9 cellular contexts compared by ENCODE assay signal in the genomic region with DNA sequence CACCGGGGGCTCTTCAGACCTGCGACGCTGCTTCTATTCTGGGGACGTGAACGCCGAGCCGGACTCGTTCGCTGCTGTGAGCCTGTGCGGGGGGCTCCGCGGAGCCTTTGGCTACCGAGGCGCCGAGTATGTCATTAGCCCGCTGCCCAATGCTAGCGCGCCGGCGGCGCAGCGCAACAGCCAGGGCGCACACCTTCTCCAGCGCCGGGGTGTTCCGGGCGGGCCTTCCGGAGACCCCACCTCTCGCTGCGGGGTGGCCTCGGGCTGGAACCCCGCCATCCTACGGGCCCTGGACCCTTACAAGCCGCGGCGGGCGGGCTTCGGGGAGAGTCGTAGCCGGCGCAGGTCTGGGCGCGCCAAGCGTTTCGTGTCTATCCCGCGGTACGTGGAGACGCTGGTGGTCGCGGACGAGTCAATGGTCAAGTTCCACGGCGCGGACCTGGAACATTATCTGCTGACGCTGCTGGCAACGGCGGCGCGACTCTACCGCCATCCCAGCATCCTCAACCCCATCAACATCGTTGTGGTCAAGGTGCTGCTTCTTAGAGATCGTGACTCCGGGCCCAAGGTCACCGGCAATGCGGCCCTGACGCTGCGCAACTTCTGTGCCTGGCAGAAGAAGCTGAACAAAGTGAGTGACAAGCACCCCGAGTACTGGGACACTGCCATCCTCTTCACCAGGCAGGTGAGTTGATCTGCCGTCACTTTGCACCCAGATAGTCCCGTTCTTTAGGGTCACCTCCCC. TPM values are rescaled to one million over a fixed set of nuclear protein-coding genes. Genes with fewer than 3 reads are reported as not detected.
DNase-seq lines count a peak whose midpoint lies in the region; ATAC-seq and TF ChIP-seq lines count a peak whose summit lies in the region.
"Had no signal": no experiment of that assay in that cellular context is flagged by ENCODE, and none has a peak within 500 bp of the region (broad histone marks: within the 10 kb centered on the region; RNA-seq: fewer than 3 reads in every experiment).

No MANE protein-coding gene starts in this region.

- H3K27ac Mint-ChIP-seq in neural crest cell (ENCODE audit: unreplicated experiment), result no peak overlapping the region

- H3K9me3 ChIP-seq in esophagus muscularis mucosa, result no peaks in the 10 kb centered on the region

- H3K27ac ChIP-seq in esophagus muscularis mucosa (replicated peaks in 1 of 4), result peak overlapping the region; percentile 79 to 86 (median 80)

- H3K4me3 Mint-ChIP-seq in neural crest cell, result peak overlapping the region; percentile 95

- H3K9me3 Mint-ChIP-seq in neural crest cell, result no peaks in the 10 kb centered on the region

- H3K4me1 Mint-ChIP-seq in neural crest cell, result peaks cover 21% of the 10 kb centered on the region

- peaks cover 35% of the 10 kb centered on the region for H3K27me3 Mint-ChIP-seq in neural crest cell (ENCODE audit: low read depth)

- no peaks in the 10 kb centered on the region for H3K36me3 ChIP-seq in esophagus muscularis mucosa

- no peak for TF ChIP-seq EP300 in esophagus muscularis mucosa (IDR thresholded peaks at IDR 0.05)

- no peaks in the 10 kb centered on the region for H3K36me3 Mint-ChIP-seq in neural crest cell (ENCODE audit: low read depth)

- TF ChIP-seq CTCF in AG09309 (IDR thresholded peaks at IDR 0.05; ENCODE audit: control insufficient read depth, insufficient read depth, low read depth, low read length, missing control alignments) (no peak), esophagus muscularis mucosa (IDR thresholded peaks at IDR 0.05) (no peak), neural crest cell (conservative IDR thresholded peaks at IDR 0.05) (no peak)

- H3K27me3 ChIP-seq in esophagus muscularis mucosa, result peaks cover 0 to 16% (median 0%) of the 10 kb centered on the region in 4 donors

- WGBS in esophagus muscularis mucosa, result no CpG with 5 or more reads among the region's 71 CpGs

- ATAC-seq in HG02852 (IDR thresholded peaks at IDR 0.05; ENCODE audit: unreplicated experiment) (no peak), GM19455 (IDR thresholded peaks at IDR 0.05; ENCODE audit: unreplicated experiment) (no peak), HG03565 (IDR thresholded peaks at IDR 0.05; ENCODE audit: unreplicated experiment) (no peak), GM21576 (IDR thresholded peaks at IDR 0.05; ENCODE audit: unreplicated experiment) (no peak)

- H3K4me3 ChIP-seq in AG09309 (ENCODE audit: control insufficient read depth, low read depth, low read length), result peak overlapping the region; percentile 57
- H3K4me3 ChIP-seq in esophagus muscularis mucosa, result peak overlapping the region; percentile 59 to 74 (median 66)
- H3K4me3 ChIP-seq: K562 had no signal

- DNase-seq in AG09309 (ENCODE audit: low read depth) (no peak), NCI-H2227 treated with DMSO at 0.1 percent for 48 hours (lab: John Stamatoyannopoulos, UW) (peak; percentile 20), esophagus muscularis mucosa (ENCODE audit: extremely low spot score) (no peak), neural crest cell (ENCODE audit: low read depth, low spot score) (peak; percentile 22)

- peaks cover 42 to 59% (median 55%) of the 10 kb centered on the region in 4 donors for H3K4me1 ChIP-seq in esophagus muscularis mucosa

- intact Hi-C loops in esophagus muscularis mucosa (cut with DNase I), result no loop called here

- no peak for TF ChIP-seq POLR2A in esophagus muscularis mucosa (IDR thresholded peaks at IDR 0.05; ENCODE audit: low read depth)

RNA-seq across cellular contexts. Expression of gene ADAMTS15, which starts 1.0 kb away (rescaled TPM):
- 10 to 100 TPM in 3 of 4 donors, 1 to 10 TPM in 1; 6.6 to 11.4 (median 10.3) TPM for total RNA-seq in esophagus muscularis mucosa
- total RNA-seq in neural crest cell, result 7.5 and 7.7 TPM in 2 replicates

RNA-seq across cellular contexts. Expression of gene ADAMTS8, which starts 21.0 kb away (rescaled TPM):
- total RNA-seq in esophagus muscularis mucosa (10 to 100 TPM; 23.5 to 55.5 (median 29.8) TPM), neural crest cell (0.21 TPM in 1 of 2 replicates, not detected in the other)
- total RNA-seq: K562 had no signal

Comparison
In these comparisons a context has a peak if more than half of its experiments do, and no peak if none do; other contexts are left out.
1. DNase-seq: peak in NCI-H2227 treated with DMSO at 0.1 percent for 48 hours (single experiment) and neural crest cell (single experiment); none in AG09309 (single experiment) and esophagus muscularis mucosa (single experiment).
2. RNA of gene ADAMTS8, which starts 21.0 kb away (total RNA-seq): 23.5 to 55.5 TPM in esophagus muscularis mucosa; 0.21 TPM in neural crest cell; every median in the first group is over 10 times any median in the second.